11 cellular contexts compared by ENCODE assay signal in the genomic region with DNA sequence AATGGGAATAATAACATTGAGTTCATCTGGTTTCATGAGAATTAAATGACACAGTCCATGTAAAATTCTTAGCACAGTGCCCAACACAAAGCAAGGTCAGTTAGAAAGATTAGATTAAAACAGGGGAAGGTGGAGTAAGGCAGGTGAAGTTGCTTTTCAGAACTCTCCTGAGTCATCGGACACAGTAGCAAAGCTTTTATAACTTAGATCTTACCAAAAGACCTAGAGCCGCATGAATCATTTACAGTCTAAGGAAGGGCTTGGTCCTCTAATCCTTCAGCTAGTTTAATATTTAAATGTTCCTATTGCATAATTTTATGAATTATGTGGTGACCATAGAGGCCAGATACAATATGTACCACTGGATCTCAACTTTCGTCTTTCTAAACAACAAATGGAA.
"Had no signal": no experiment of that assay in that cellular context is flagged by ENCODE, and none has a peak within 500 bp of the region (broad histone marks: within the 10 kb centered on the region; RNA-seq: fewer than 3 reads in every experiment).

No MANE protein-coding gene starts in this region.

- H3K36me3 ChIP-seq: prostate gland, right lobe of liver, stomach, upper lobe of right lung had no signal

- DNase-seq: activated CD4-positive, alpha-beta T cell treated with anti-CD3 and anti-CD28 coated beads, Interleukin-2, amount 50 U/mL, for 1 hour; activated naive CD4-positive, alpha-beta T cell treated with Interleukin-2 at 50 U/mL for 16 hours; stimulated activated CD4-positive, alpha-beta T cell treated with anti-CD3 and anti-CD28 coated beads, Interleukin-12 subunit alpha, Interleukin-12 subunit beta, amount 100 ng/mL, for 4 hours; stimulated activated CD4-positive, alpha-beta T cell treated with anti-CD3 and anti-CD28 coated beads, Interleukin-2, amount 100 ng/mL, for 24 hours; stomach; testis; upper lobe of right lung had no signal

- ATAC-seq: activated CD4-positive, CD25-positive, alpha-beta regulatory T cell treated with anti-CD3 and anti-CD28 coated beads, Interleukin-2, amount 50 U/mL, for 24 hours; activated T-helper 17 cell treated with anti-CD3 and anti-CD28 coated beads, Interleukin-2, amount 50 U/mL, for 72 hours; right lobe of liver; upper lobe of right lung had no signal

- H3K27me3 Mint-ChIP-seq: activated T-helper 17 cell treated with anti-CD3 and anti-CD28 coated beads, Interleukin-2, amount 50 U/mL, for 72 hours had no signal

- H3K27ac ChIP-seq: prostate gland, right lobe of liver, testis, upper lobe of right lung had no signal

- H3K4me3 Mint-ChIP-seq: activated T-helper 17 cell treated with anti-CD3 and anti-CD28 coated beads, Interleukin-2, amount 50 U/mL, for 72 hours had no signal

- H3K9me3 Mint-ChIP-seq: activated T-helper 17 cell treated with anti-CD3 and anti-CD28 coated beads, Interleukin-2, amount 50 U/mL, for 72 hours had no signal

- H3K27ac Mint-ChIP-seq: activated T-helper 17 cell treated with anti-CD3 and anti-CD28 coated beads, Interleukin-2, amount 50 U/mL, for 72 hours had no signal

- H3K9me3 ChIP-seq: prostate gland, right lobe of liver, stomach, testis, upper lobe of right lung had no signal

- H3K4me1 ChIP-seq: prostate gland, right lobe of liver, stomach, testis, upper lobe of right lung had no signal

- H3K27me3 ChIP-seq: right lobe of liver, stomach, testis, upper lobe of right lung had no signal

- H3K4me1 Mint-ChIP-seq: activated T-helper 17 cell treated with anti-CD3 and anti-CD28 coated beads, Interleukin-2, amount 50 U/mL, for 72 hours had no signal

- H3K4me3 ChIP-seq: prostate gland, right lobe of liver, stomach, testis, upper lobe of right lung had no signal
